3 cellular contexts compared by ENCODE assay signal in genomic region chr7:76282344-76283253, GRCh38.
A peak's percentile ranks its signal among the peaks of the same experiment; 100 is the strongest.
TF ChIP-seq lines count a peak whose summit lies in the region.

No MANE protein-coding gene starts in this region.

TF ChIP-seq in SK-N-SH, 30 proteins besides CTCF, POLR2A, EP300 and RAD21:
- no peak for TF ChIP-seq FOXM1 (IDR thresholded peaks at IDR 0.05; ENCODE audit: low read depth)
- no peak for TF ChIP-seq ELF1 (IDR thresholded peaks at IDR 0.05)
- TF ChIP-seq MXI1 (IDR thresholded peaks at IDR 0.05; ENCODE audit: low read depth, low read length), result no peak
- TF ChIP-seq, protein P1, sequence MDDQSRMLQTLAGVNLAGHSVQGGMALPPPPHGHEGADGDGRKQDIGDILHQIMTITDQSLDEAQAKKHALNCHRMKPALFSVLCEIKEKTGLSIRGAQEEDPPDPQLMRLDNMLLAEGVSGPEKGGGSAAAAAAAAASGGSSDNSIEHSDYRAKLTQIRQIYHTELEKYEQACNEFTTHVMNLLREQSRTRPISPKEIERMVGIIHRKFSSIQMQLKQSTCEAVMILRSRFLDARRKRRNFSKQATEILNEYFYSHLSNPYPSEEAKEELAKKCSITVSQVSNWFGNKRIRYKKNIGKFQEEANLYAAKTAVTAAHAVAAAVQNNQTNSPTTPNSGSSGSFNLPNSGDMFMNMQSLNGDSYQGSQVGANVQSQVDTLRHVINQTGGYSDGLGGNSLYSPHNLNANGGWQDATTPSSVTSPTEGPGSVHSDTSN (IDR thresholded peaks at IDR 0.05), result no peak
- no peak for TF ChIP-seq NFIC (IDR thresholded peaks at IDR 0.05; ENCODE audit: borderline replicate concordance)

TF ChIP-seq in SK-N-SH treated with all-trans-retinoic acid at 6 μM for 48 hours, 23 proteins besides CTCF, POLR2A, EP300 and RAD21 (continues in another document):
- TF ChIP-seq ISL1 (CRISPR knock-in tag; IDR thresholded peaks at IDR 0.05) (no peak), ZC3H10 (CRISPR knock-in tag; IDR thresholded peaks at IDR 0.05) (no peak), CSDC2 (CRISPR knock-in tag; IDR thresholded peaks at IDR 0.05) (no peak), POU6F1 (CRISPR knock-in tag; IDR thresholded peaks at IDR 0.05; ENCODE audit: borderline replicate concordance, low read depth) (no peak), ZNF70 (CRISPR knock-in tag; IDR thresholded peaks at IDR 0.05) (no peak), ARNTL (CRISPR knock-in tag; IDR thresholded peaks at IDR 0.05; ENCODE audit: borderline replicate concordance, low read depth) (no peak), PPARA (CRISPR knock-in tag; IDR thresholded peaks at IDR 0.05; ENCODE audit: borderline replicate concordance) (no peak), ZFP3 (CRISPR knock-in tag; IDR thresholded peaks at IDR 0.05) (no peak), CREB5 (CRISPR knock-in tag; IDR thresholded peaks at IDR 0.05; ENCODE audit: low read depth) (no peak), PATZ1 (CRISPR knock-in tag; IDR thresholded peaks at IDR 0.05; ENCODE audit: borderline replicate concordance) (no peak), GLIS3 (CRISPR knock-in tag; IDR thresholded peaks at IDR 0.05) (no peak), ZNF8 (CRISPR knock-in tag; IDR thresholded peaks at IDR 0.05) (no peak), BACH2 (CRISPR knock-in tag; IDR thresholded peaks at IDR 0.05; ENCODE audit: borderline replicate concordance) (no peak), TCF4 (CRISPR knock-in tag; IDR thresholded peaks at IDR 0.05; ENCODE audit: borderline replicate concordance) (no peak), TOX (CRISPR knock-in tag; IDR thresholded peaks at IDR 0.05; ENCODE audit: borderline replicate concordance) (no peak)
- TF ChIP-seq, protein P2, sequence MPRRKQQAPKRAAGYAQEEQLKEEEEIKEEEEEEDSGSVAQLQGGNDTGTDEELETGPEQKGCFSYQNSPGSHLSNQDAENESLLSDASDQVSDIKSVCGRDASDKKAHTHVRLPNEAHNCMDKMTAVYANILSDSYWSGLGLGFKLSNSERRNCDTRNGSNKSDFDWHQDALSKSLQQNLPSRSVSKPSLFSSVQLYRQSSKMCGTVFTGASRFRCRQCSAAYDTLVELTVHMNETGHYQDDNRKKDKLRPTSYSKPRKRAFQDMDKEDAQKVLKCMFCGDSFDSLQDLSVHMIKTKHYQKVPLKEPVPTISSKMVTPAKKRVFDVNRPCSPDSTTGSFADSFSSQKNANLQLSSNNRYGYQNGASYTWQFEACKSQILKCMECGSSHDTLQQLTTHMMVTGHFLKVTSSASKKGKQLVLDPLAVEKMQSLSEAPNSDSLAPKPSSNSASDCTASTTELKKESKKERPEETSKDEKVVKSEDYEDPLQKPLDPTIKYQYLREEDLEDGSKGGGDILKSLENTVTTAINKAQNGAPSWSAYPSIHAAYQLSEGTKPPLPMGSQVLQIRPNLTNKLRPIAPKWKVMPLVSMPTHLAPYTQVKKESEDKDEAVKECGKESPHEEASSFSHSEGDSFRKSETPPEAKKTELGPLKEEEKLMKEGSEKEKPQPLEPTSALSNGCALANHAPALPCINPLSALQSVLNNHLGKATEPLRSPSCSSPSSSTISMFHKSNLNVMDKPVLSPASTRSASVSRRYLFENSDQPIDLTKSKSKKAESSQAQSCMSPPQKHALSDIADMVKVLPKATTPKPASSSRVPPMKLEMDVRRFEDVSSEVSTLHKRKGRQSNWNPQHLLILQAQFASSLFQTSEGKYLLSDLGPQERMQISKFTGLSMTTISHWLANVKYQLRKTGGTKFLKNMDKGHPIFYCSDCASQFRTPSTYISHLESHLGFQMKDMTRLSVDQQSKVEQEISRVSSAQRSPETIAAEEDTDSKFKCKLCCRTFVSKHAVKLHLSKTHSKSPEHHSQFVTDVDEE (CRISPR knock-in tag; IDR thresholded peaks at IDR 0.05), result no peak

TF ChIP-seq in K562, 482 proteins besides CTCF, POLR2A, EP300 and RAD21:
- TF ChIP-seq NFIC (IDR thresholded peaks at IDR 0.05) (0 out of 2 replicates have a peak, but pooled peaks have one; percentile 10), NONO (IDR thresholded peaks at IDR 0.05; ENCODE audit: low read depth in 2 of 2, low read length in 1 of 2) (0 out of 4 replicates have a peak, but pooled peaks of 1 of the 2 experiments have one; percentile 45), HNRNPLL (IDR thresholded peaks at IDR 0.05; ENCODE audit: low read depth, low read length, poor library complexity, severe bottlenecking) (peak; percentile 72), NRF1 (conservative IDR thresholded peaks at IDR 0.05 in 1 of 2, IDR thresholded peaks at IDR 0.05 in 1 of 2) (peak in 1 of 2 experiments; percentile 32; a peak in 2 of 4 replicates), SAFB (IDR thresholded peaks at IDR 0.05; ENCODE audit: borderline replicate concordance, low read depth, low read length) (0 out of 2 replicates have a peak, but pooled peaks have one; percentile 23), CXXC5 (CRISPR knock-in tag; IDR thresholded peaks at IDR 0.05) (0 out of 2 replicates have a peak, but pooled peaks have one; percentile 25), CBFA2T3 (IDR thresholded peaks at IDR 0.05) (no peak), ZFX (CRISPR knock-in tag; IDR thresholded peaks at IDR 0.05) (peak; percentile 31), ZBTB7A (IDR thresholded peaks at IDR 0.05; ENCODE audit: borderline replicate concordance, control insufficient read depth, low read depth, low read length) (peak; percentile 73; the same call in 1 of the 2 replicates), SMARCA5 (IDR thresholded peaks at IDR 0.05) (no peak), EGR1 (conservative IDR thresholded peaks at IDR 0.05) (peak; percentile 38; the same call in 1 of the 2 replicates), MTA3 (IDR thresholded peaks at IDR 0.05; ENCODE audit: borderline replicate concordance) (0 out of 2 replicates have a peak, but pooled peaks have one; percentile 32), PHF8 (IDR thresholded peaks at IDR 0.05; ENCODE audit: borderline replicate concordance, low read length) (peak; percentile 21; the same call in 1 of the 2 replicates), RBFOX2 (IDR thresholded peaks at IDR 0.05; ENCODE audit: low read depth, low read length) (peak; percentile 40), POLR2G (IDR thresholded peaks at IDR 0.05; ENCODE audit: low read depth, low read length) (0 out of 2 replicates have a peak, but pooled peaks have one; percentile 18), HDAC6 (IDR thresholded peaks at IDR 0.05; ENCODE audit: low read depth, low read length) (0 out of 2 replicates have a peak, but pooled peaks have one; percentile 35), KLF16 (IDR thresholded peaks at IDR 0.05) (no peak), HNRNPL (IDR thresholded peaks at IDR 0.05; ENCODE audit: low read depth, low read length) (no peak), ZNF707 (CRISPR knock-in tag; conservative IDR thresholded peaks at IDR 0.05) (no peak), L3MBTL2 (IDR thresholded peaks at IDR 0.05) (0 out of 2 replicates have a peak, but pooled peaks have one; percentile 32), CTBP1 (IDR thresholded peaks at IDR 0.05; ENCODE audit: borderline replicate concordance) (peak; percentile 53; the same call in 1 of the 2 replicates), ZNF740 (CRISPR knock-in tag; IDR thresholded peaks at IDR 0.05) (peak; percentile 50; the same call in 1 of the 2 replicates), ZNF740 (tag; IDR thresholded peaks at IDR 0.05) (0 out of 4 replicates have a peak, but pooled peaks of 1 of the 2 experiments have one; percentile 15)
- TF ChIP-seq, protein P3, sequence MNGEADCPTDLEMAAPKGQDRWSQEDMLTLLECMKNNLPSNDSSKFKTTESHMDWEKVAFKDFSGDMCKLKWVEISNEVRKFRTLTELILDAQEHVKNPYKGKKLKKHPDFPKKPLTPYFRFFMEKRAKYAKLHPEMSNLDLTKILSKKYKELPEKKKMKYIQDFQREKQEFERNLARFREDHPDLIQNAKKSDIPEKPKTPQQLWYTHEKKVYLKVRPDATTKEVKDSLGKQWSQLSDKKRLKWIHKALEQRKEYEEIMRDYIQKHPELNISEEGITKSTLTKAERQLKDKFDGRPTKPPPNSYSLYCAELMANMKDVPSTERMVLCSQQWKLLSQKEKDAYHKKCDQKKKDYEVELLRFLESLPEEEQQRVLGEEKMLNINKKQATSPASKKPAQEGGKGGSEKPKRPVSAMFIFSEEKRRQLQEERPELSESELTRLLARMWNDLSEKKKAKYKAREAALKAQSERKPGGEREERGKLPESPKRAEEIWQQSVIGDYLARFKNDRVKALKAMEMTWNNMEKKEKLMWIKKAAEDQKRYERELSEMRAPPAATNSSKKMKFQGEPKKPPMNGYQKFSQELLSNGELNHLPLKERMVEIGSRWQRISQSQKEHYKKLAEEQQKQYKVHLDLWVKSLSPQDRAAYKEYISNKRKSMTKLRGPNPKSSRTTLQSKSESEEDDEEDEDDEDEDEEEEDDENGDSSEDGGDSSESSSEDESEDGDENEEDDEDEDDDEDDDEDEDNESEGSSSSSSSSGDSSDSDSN (IDR thresholded peaks at IDR 0.05; ENCODE audit: borderline replicate concordance in 1 of 2, low read depth in 2 of 2, low read length in 2 of 2), result peak; percentile 29 to 76; a peak in 1 of 4 replicates
- TF ChIP-seq, protein P4, sequence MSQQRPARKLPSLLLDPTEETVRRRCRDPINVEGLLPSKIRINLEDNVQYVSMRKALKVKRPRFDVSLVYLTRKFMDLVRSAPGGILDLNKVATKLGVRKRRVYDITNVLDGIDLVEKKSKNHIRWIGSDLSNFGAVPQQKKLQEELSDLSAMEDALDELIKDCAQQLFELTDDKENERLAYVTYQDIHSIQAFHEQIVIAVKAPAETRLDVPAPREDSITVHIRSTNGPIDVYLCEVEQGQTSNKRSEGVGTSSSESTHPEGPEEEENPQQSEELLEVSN (IDR thresholded peaks at IDR 0.05; ENCODE audit: borderline replicate concordance in 1 of 2, extremely low read depth in 1 of 2, insufficient read depth in 1 of 2, insufficient read length in 1 of 2, low read depth in 1 of 2, low read length in 1 of 2, poor library complexity in 1 of 2, severe bottlenecking in 1 of 2), result peak in 1 of 2 experiments; percentile 32
TF ChIP-seq in K562: peak in this region for 19.
